8 cellular contexts compared by ENCODE assay signal in genomic region chr3:195914648-195915473, GRCh38. TPM values are rescaled to one million over a fixed set of nuclear protein-coding genes. Genes with fewer than 3 reads are reported as not detected.
DNase-seq lines count a peak whose midpoint lies in the region; ATAC-seq and TF ChIP-seq lines count a peak whose summit lies in the region.

No MANE protein-coding gene starts in this region.

- CTCF ChIA-PET in AG04450 (lab: Charles Lee), result interaction anchor here (0.6 to 7.7 kb wide), 15 partner anchors 10 to 64 kb away, joined by 3 to 102 read pairs (median 6); no protein-coding TSS in a partner anchor

- peak; percentile 94 for DNase-seq in AG04450 (ENCODE audit: low read depth, low spot score)
- DNase-seq in GM19240 (ENCODE audit: insufficient read length, low spot score), result peak; percentile 92
- DNase-seq in activated CD4-positive, alpha-beta T cell treated with anti-CD3 and anti-CD28 coated beads for 24 hours (ENCODE audit: low read depth in 2 of 2), result peak; percentile 97
- DNase-seq in dermis microvascular lymphatic vessel endothelial cell (ENCODE audit: low read depth in 2 of 2), result peak; percentile 86 to 94
- DNase-seq in medulla oblongata (ENCODE audit: extremely low spot score), result peak; percentile 98
- peak; percentile 82 to 89 for DNase-seq in stimulated activated CD8-positive, alpha-beta memory T cell treated with anti-CD3 and anti-CD28 coated beads, Interleukin-15, amount 100 ng/mL, for 4 hours (ENCODE audit: low read depth in 2 of 2)
- no peak for DNase-seq in SHP77 treated with DMSO at 0.1 percent for 48 hours (lab: John Stamatoyannopoulos, UW)

- H3K4me3 ChIP-seq in AG04450 (ENCODE audit: low read depth, low read length), result no peak overlapping the region

- H3K27ac ChIP-seq in AG04450 (ENCODE audit: low read depth, low read length), result peak overlapping the region; percentile 57

- H3K9me3 ChIP-seq in AG04450 (ENCODE audit: control insufficient read depth, insufficient read depth, low read length), result no peaks in the 10 kb centered on the region

- peak; percentile 98 for TF ChIP-seq CTCF in AG04450 (IDR thresholded peaks at IDR 0.05; ENCODE audit: low read depth, low read length)

- POLR2A ChIA-PET in AG04450 (lab: Yijun Ruan, JAX), result no interaction called here

- peaks cover 6% of the 10 kb centered on the region for H3K27me3 ChIP-seq in AG04450 (ENCODE audit: control insufficient read depth, insufficient read depth, low read length)

- peak; percentile 55 for ATAC-seq in HG03457 (IDR thresholded peaks at IDR 0.05; ENCODE audit: unreplicated experiment)

RNA-seq across cellular contexts. Expression of gene TNK2, which starts 6.5 kb away (rescaled TPM):
- polyA plus RNA-seq in AG04450 (2011; rRNA removed), result 2.7 and 4.4 TPM in 2 replicates
- polyA minus RNA-seq in AG04450 (2011; rRNA and poly(A)+ RNA removed), result 5.4 and 9.1 TPM in 2 replicates
- total RNA-seq in dermis microvascular lymphatic vessel endothelial cell, result 11.3 and 13.4 TPM in 2 replicates
